ENCODE assay signal across 8 cellular contexts in the genomic region with DNA sequence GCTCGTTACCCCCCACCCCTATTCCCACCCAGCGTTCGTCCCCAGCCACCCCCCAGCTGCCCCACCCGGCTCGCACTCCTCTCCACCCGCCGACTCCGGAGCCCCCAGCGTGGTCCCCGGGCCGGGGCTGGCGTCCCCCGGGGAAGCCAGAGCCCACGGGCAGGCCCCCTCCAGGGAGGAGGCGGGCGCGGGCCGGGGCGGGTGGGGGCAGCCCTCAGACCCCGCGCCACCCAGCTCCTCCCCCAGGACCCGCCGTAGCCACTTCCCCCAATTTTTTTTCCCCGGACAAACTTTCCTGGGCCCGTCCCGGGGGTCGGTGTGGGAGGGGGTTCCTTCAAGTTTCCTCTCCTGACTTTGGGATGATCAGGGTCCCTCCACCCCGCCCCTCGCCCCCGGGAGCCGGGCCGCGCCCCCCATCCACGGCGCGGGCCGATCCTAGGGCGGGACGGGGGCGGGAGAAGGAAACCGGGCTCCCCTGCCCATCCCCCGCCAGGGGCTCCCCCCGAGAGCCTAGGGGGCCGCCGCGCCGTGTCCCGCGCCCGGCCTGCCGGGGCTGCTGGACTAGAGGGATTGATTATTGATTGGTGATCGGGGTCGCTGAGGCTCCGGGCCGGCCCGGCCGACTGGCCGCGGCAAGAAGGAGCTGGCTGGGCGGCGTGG. TPM values are rescaled to one million over a fixed set of nuclear protein-coding genes. Genes with fewer than 3 reads are reported as not detected.
A peak's percentile ranks its signal among the peaks of the same experiment; 100 is the strongest.
DNase-seq lines count a peak whose midpoint lies in the region; ATAC-seq and TF ChIP-seq lines count a peak whose summit lies in the region.

No MANE protein-coding gene starts in this region.

- TF ChIP-seq CTCF in lower lobe of right lung (IDR thresholded peaks at IDR 0.05): no peak
- no peak for TF ChIP-seq CTCF in GM10248 (IDR thresholded peaks at IDR 0.05; ENCODE audit: control extremely low read depth, extremely low read depth, low read depth, missing control alignments)

- H3K27me3 ChIP-seq in lower lobe of right lung (ENCODE audit: low read depth): peaks cover 55% of the 10 kb centered on the region

- H3K4me3 Mint-ChIP-seq in activated naive CD4-positive, alpha-beta T cell treated with anti-CD3 and anti-CD28 coated beads for 36 hours: peak overlapping the region; percentile 55
- H3K4me3 Mint-ChIP-seq in central memory CD8-positive, alpha-beta T cell: peak overlapping the region; percentile 94

- H3K27ac ChIP-seq in lower lobe of right lung (peak overlapping the region; percentile 88), urinary bladder (ENCODE audit: low read depth) (peak overlapping the region; percentile 85)

- CTCF ChIA-PET in activated naive CD4-positive, alpha-beta T cell treated with anti-CD3 and anti-CD28 coated beads for 36 hours (lab: Charles Lee): no interaction called here
- CTCF ChIA-PET in GM10248 (lab: Yijun Ruan, JAX): no interaction called here

- peaks cover 35% of the 10 kb centered on the region for H3K4me1 Mint-ChIP-seq in activated naive CD4-positive, alpha-beta T cell treated with anti-CD3 and anti-CD28 coated beads for 36 hours (ENCODE audit: low read depth)
- peaks cover 46% of the 10 kb centered on the region for H3K4me1 Mint-ChIP-seq in central memory CD8-positive, alpha-beta T cell

- H3K27ac Mint-ChIP-seq in activated naive CD4-positive, alpha-beta T cell treated with anti-CD3 and anti-CD28 coated beads for 36 hours: no peak overlapping the region
- no peak overlapping the region for H3K27ac Mint-ChIP-seq in central memory CD8-positive, alpha-beta T cell (ENCODE audit: low read depth)

- H3K4me3 ChIP-seq in lower lobe of right lung (peak overlapping the region; percentile 88), urinary bladder (ENCODE audit: low read depth, low read length) (peak overlapping the region; percentile 89)

- no peak for ATAC-seq in central memory CD8-positive, alpha-beta T cell (replicated peaks; ENCODE audit: extremely low read depth, poor library complexity, severe bottlenecking)
- ATAC-seq in lower lobe of right lung: peak; percentile 14 to 26

- intact Hi-C loops in activated naive CD4-positive, alpha-beta T cell treated with anti-CD3 and anti-CD28 coated beads for 36 hours (cut with micrococcal nuclease): loop anchor here (2.0 to 10.0 kb wide), 4 partner anchors 995 to 1823 kb away; partner anchors contain the start of genes GPATCH1, PDCD5, VSTM2B and ZNF507
- intact Hi-C loops in lower lobe of right lung (cut with DNase I): no loop called here

- under 1% methylated on average over 61 of the region's 61 CpGs for WGBS in urinary bladder

- H3K4me1 ChIP-seq in lower lobe of right lung: peaks cover 31% of the 10 kb centered on the region
- peaks cover 2% of the 10 kb centered on the region for H3K4me1 ChIP-seq in urinary bladder (ENCODE audit: insufficient read depth)

- no peaks in the 10 kb centered on the region for H3K36me3 ChIP-seq in lower lobe of right lung
- H3K36me3 ChIP-seq in urinary bladder (ENCODE audit: insufficient read depth): no peaks in the 10 kb centered on the region

- DNase-seq in activated naive CD4-positive, alpha-beta T cell treated with anti-CD3 and anti-CD28 coated beads for 36 hours: no peak
- no peak for DNase-seq in activated naive CD4-positive, alpha-beta T cell treated with Interleukin-2 at 50 U/mL for 16 hours
- DNase-seq in central memory CD8-positive, alpha-beta T cell (ENCODE audit: low spot score in 2 of 2): no peak
- no peak for DNase-seq in lower lobe of right lung
- DNase-seq in SIG-M5 treated with dmso at 0.1 percent for 504 hours (lab: John Stamatoyannopoulos, UW; ENCODE audit: unreplicated experiment): no peak
- no peak for DNase-seq in GM10248 (ENCODE audit: extremely low spot score)
- DNase-seq in 8988T: no peak

- no peaks in the 10 kb centered on the region for H3K9me3 ChIP-seq in lower lobe of right lung

- peaks cover 2% of the 10 kb centered on the region for H3K36me3 Mint-ChIP-seq in activated naive CD4-positive, alpha-beta T cell treated with anti-CD3 and anti-CD28 coated beads for 36 hours (ENCODE audit: low read depth)
- H3K36me3 Mint-ChIP-seq in central memory CD8-positive, alpha-beta T cell (ENCODE audit: insufficient read depth): peaks cover 12% of the 10 kb centered on the region

- H3K27me3 Mint-ChIP-seq in activated naive CD4-positive, alpha-beta T cell treated with anti-CD3 and anti-CD28 coated beads for 36 hours (ENCODE audit: low read depth): peaks cover 53% of the 10 kb centered on the region
- H3K27me3 Mint-ChIP-seq in central memory CD8-positive, alpha-beta T cell: peaks cover 84% of the 10 kb centered on the region

- POLR2A ChIA-PET in GM10248 (lab: Yijun Ruan, JAX): no interaction called here

- H3K9me3 Mint-ChIP-seq in activated naive CD4-positive, alpha-beta T cell treated with anti-CD3 and anti-CD28 coated beads for 36 hours: no peaks in the 10 kb centered on the region
- no peaks in the 10 kb centered on the region for H3K9me3 Mint-ChIP-seq in central memory CD8-positive, alpha-beta T cell

RNA-seq across cellular contexts. Expression of gene TSHZ3, which starts 0.9 kb away (rescaled TPM):
- 1 to 10 TPM; 1.6 to 2.0 TPM for total RNA-seq in activated naive CD4-positive, alpha-beta T cell treated with anti-CD3 and anti-CD28 coated beads for 36 hours
- total RNA-seq in lower lobe of right lung: 5.7 TPM
- 25.9 TPM for total RNA-seq in urinary bladder
- 24.7 TPM for polyA plus RNA-seq in urinary bladder
